In genomic region chr1:36703526-36704208, GRCh38 we compare ENCODE assay signal across 1 cellular context.
TF ChIP-seq lines count a peak whose summit lies in the region.

No MANE protein-coding gene starts in this region.

TF ChIP-seq in HepG2, 621 proteins besides CTCF, POLR2A, EP300 and RAD21 (continued from another document and continues in another):
- TF ChIP-seq HHEX (CRISPR knock-in tag; IDR thresholded peaks at IDR 0.05): no peak
- no peak for TF ChIP-seq REL (CRISPR knock-in tag; conservative IDR thresholded peaks at IDR 0.05)
- TF ChIP-seq DNMT3B (CRISPR knock-in tag; conservative IDR thresholded peaks at IDR 0.05): no peak
- TF ChIP-seq POLR2G (IDR thresholded peaks at IDR 0.05; ENCODE audit: low read depth, low read length): no peak
- no peak for TF ChIP-seq ZNF512 (CRISPR knock-in tag; IDR thresholded peaks at IDR 0.05)
- no peak for TF ChIP-seq GTF3A (CRISPR knock-in tag; conservative IDR thresholded peaks at IDR 0.05)
- TF ChIP-seq IKZF5 (CRISPR knock-in tag; IDR thresholded peaks at IDR 0.05): 0 out of 2 replicates have a peak, but pooled peaks have one; percentile 30
- TF ChIP-seq SOX13 (IDR thresholded peaks at IDR 0.05): no peak
- no peak for TF ChIP-seq SOX13 (CRISPR knock-in tag; conservative IDR thresholded peaks at IDR 0.05 in 1 of 2, IDR thresholded peaks at IDR 0.05 in 1 of 2)
- peak; percentile 29; the same call in 1 of the 2 replicates for TF ChIP-seq MAX (IDR thresholded peaks at IDR 0.05)
- no peak for TF ChIP-seq ZSCAN20 (CRISPR knock-in tag; IDR thresholded peaks at IDR 0.05; ENCODE audit: borderline replicate concordance)
- peak; percentile 13; the same call in 1 of the 2 replicates for TF ChIP-seq ZFY (CRISPR knock-in tag; IDR thresholded peaks at IDR 0.05)
- no peak for TF ChIP-seq TRAFD1 (CRISPR knock-in tag; IDR thresholded peaks at IDR 0.05; ENCODE audit: borderline replicate concordance)
- peak; percentile 45; the same call in 1 of the 2 replicates for TF ChIP-seq MAZ (IDR thresholded peaks at IDR 0.05; ENCODE audit: borderline replicate concordance, low read depth, low read length)
- TF ChIP-seq MAZ (CRISPR knock-in tag; IDR thresholded peaks at IDR 0.05; ENCODE audit: low read depth): 0 out of 2 replicates have a peak, but pooled peaks have one; percentile 39
- no peak for TF ChIP-seq FOSL2 (CRISPR knock-in tag; IDR thresholded peaks at IDR 0.05)
- no peak for TF ChIP-seq PTBP1 (IDR thresholded peaks at IDR 0.05; ENCODE audit: low read depth, low read length, poor library complexity, severe bottlenecking)
- TF ChIP-seq SUZ12 (IDR thresholded peaks at IDR 0.05; ENCODE audit: low read depth, low read length): no peak
- TF ChIP-seq KDM2A (CRISPR knock-in tag; IDR thresholded peaks at IDR 0.05; ENCODE audit: borderline replicate concordance, low read depth): peak; percentile 63; the same call in 1 of the 2 replicates
- TF ChIP-seq ZHX2 (IDR thresholded peaks at IDR 0.05; ENCODE audit: low read depth): no peak
- TF ChIP-seq ZHX2 (CRISPR knock-in tag; IDR thresholded peaks at IDR 0.05; ENCODE audit: borderline replicate concordance): no peak
- peak; percentile 58; the same call in 1 of the 2 replicates for TF ChIP-seq MYC (CRISPR knock-in tag; IDR thresholded peaks at IDR 0.05; ENCODE audit: borderline replicate concordance)
- TF ChIP-seq ZBTB25 (CRISPR knock-in tag; IDR thresholded peaks at IDR 0.05): no peak
- no peak for TF ChIP-seq PHF5A (CRISPR knock-in tag; IDR thresholded peaks at IDR 0.05; ENCODE audit: low read depth, unreplicated experiment)
- TF ChIP-seq HMGXB4 (CRISPR knock-in tag; IDR thresholded peaks at IDR 0.05; ENCODE audit: borderline replicate concordance in 1 of 2, low read depth in 1 of 2): 0 out of 4 replicates have a peak, but pooled peaks of 1 of the 2 experiments have one; percentile 39
- TF ChIP-seq ZNF337 (CRISPR knock-in tag; IDR thresholded peaks at IDR 0.05; ENCODE audit: borderline replicate concordance, low read depth): no peak
- peak; percentile 40 for TF ChIP-seq ZNF687 (CRISPR knock-in tag; IDR thresholded peaks at IDR 0.05)
- peak; percentile 91; the same call in 1 of the 2 replicates for TF ChIP-seq ZNF44 (CRISPR knock-in tag; IDR thresholded peaks at IDR 0.05)
- no peak for TF ChIP-seq MATR3 (CRISPR knock-in tag; IDR thresholded peaks at IDR 0.05)
- TF ChIP-seq GLMP (CRISPR knock-in tag; IDR thresholded peaks at IDR 0.05; ENCODE audit: borderline replicate concordance): no peak
- TF ChIP-seq ZFX (CRISPR knock-in tag; IDR thresholded peaks at IDR 0.05; ENCODE audit: low read depth): peak; percentile 37; the same call in 1 of the 2 replicates
- no peak for TF ChIP-seq GATA4 (IDR thresholded peaks at IDR 0.05; ENCODE audit: borderline replicate concordance, low read depth)
- no peak for TF ChIP-seq HNF1B (CRISPR knock-in tag; IDR thresholded peaks at IDR 0.05)
- TF ChIP-seq ZNF205 (CRISPR knock-in tag; IDR thresholded peaks at IDR 0.05): no peak
